In genomic region chr10:68471586-68472408, GRCh38 we compare ENCODE assay signal across 1 cellular context.
A peak's percentile ranks its signal among the peaks of the same experiment; 100 is the strongest.
TF ChIP-seq lines count a peak whose summit lies in the region.

Gene DNA2, minus strand, starts transcription at chr10:68471973. Its CDS starts 109 bp downstream, at chr10:68471864.

TF ChIP-seq in HEK293, 187 proteins besides CTCF, POLR2A, EP300 and RAD21 (continued from another document and continues in another):
- TF ChIP-seq ZNF398 (tag by site-specific recombination; IDR thresholded peaks at IDR 0.05), result peak; percentile 59
- no peak for TF ChIP-seq ZNF23 (tag by site-specific recombination; IDR thresholded peaks at IDR 0.05; ENCODE audit: borderline replicate concordance)
- TF ChIP-seq ZBTB48 (tag by site-specific recombination; IDR thresholded peaks at IDR 0.05), result peak; percentile 98
- peak; percentile 79; the same call in 1 of the 2 replicates for TF ChIP-seq ZXDB (tag by site-specific recombination; IDR thresholded peaks at IDR 0.05)
- no peak for TF ChIP-seq ZNF426 (tag by site-specific recombination; IDR thresholded peaks at IDR 0.05)
- TF ChIP-seq ZNF629 (tag by site-specific recombination; IDR thresholded peaks at IDR 0.05), result peak; percentile 73
- peak; percentile 75; the same call in 1 of the 2 replicates for TF ChIP-seq ZBTB6 (tag by site-specific recombination; IDR thresholded peaks at IDR 0.05)
- peak; percentile 78 for TF ChIP-seq PRDM10 (tag by site-specific recombination; IDR thresholded peaks at IDR 0.05)
- peak; percentile 57; the same call in 1 of the 2 replicates for TF ChIP-seq MZF1 (tag by site-specific recombination; IDR thresholded peaks at IDR 0.05; ENCODE audit: borderline replicate concordance)
- TF ChIP-seq ZNF600 (tag by site-specific recombination; IDR thresholded peaks at IDR 0.05), result peak; percentile 90
- no peak for TF ChIP-seq ZNF155 (tag by site-specific recombination; IDR thresholded peaks at IDR 0.05)
- 0 out of 2 replicates have a peak, but pooled peaks have one; percentile 45 for TF ChIP-seq BCL11A (tag by site-specific recombination; IDR thresholded peaks at IDR 0.05; ENCODE audit: low read depth)
- peak; percentile 67; the same call in 1 of the 2 replicates for TF ChIP-seq ZBTB10 (tag by site-specific recombination; IDR thresholded peaks at IDR 0.05)
- TF ChIP-seq ZSCAN30 (tag by site-specific recombination; IDR thresholded peaks at IDR 0.05), result peak; percentile 49; the same call in 1 of the 2 replicates
- TF ChIP-seq SP2 (tag by site-specific recombination; IDR thresholded peaks at IDR 0.05), result peak; percentile 73
- TF ChIP-seq ZNF24 (tag by site-specific recombination; IDR thresholded peaks at IDR 0.05), result peak; percentile 82
- peak; percentile 69 for TF ChIP-seq ZNF341 (tag by site-specific recombination; IDR thresholded peaks at IDR 0.05; ENCODE audit: low read depth)
- TF ChIP-seq PATZ1 (tag by site-specific recombination; IDR thresholded peaks at IDR 0.05), result peak; percentile 94
- TF ChIP-seq ZNF645 (tag by site-specific recombination; IDR thresholded peaks at IDR 0.05), result no peak
- peak; percentile 100 for TF ChIP-seq ZNF394 (tag by site-specific recombination; IDR thresholded peaks at IDR 0.05; ENCODE audit: borderline replicate concordance)
- TF ChIP-seq IKZF3 (tag by site-specific recombination; IDR thresholded peaks at IDR 0.05), result peak; percentile 46; the same call in 1 of the 2 replicates
- TF ChIP-seq ZNF138 (tag by site-specific recombination; IDR thresholded peaks at IDR 0.05; ENCODE audit: borderline replicate concordance), result no peak
- no peak for TF ChIP-seq RBAK (tag by site-specific recombination; IDR thresholded peaks at IDR 0.05)
- peak; percentile 98 for TF ChIP-seq ZBTB20 (tag by site-specific recombination; IDR thresholded peaks at IDR 0.05)
- TF ChIP-seq WT1 (tag by site-specific recombination; IDR thresholded peaks at IDR 0.05), result peak; percentile 53
- no peak for TF ChIP-seq GLI2 (tag by site-specific recombination; IDR thresholded peaks at IDR 0.05; ENCODE audit: borderline replicate concordance, low read depth)
- 0 out of 2 replicates have a peak, but pooled peaks have one; percentile 68 for TF ChIP-seq ZFP69B (tag by site-specific recombination; IDR thresholded peaks at IDR 0.05)
- peak; percentile 95 for TF ChIP-seq ZBTB17 (tag by site-specific recombination; IDR thresholded peaks at IDR 0.05)
- TF ChIP-seq PRDM1 (tag by site-specific recombination; IDR thresholded peaks at IDR 0.05), result peak; percentile 41
- TF ChIP-seq ZNF501 (tag by site-specific recombination; IDR thresholded peaks at IDR 0.05), result peak; percentile 88
- peak; percentile 72; the same call in 1 of the 2 replicates for TF ChIP-seq ZNF391 (tag by site-specific recombination; IDR thresholded peaks at IDR 0.05; ENCODE audit: borderline replicate concordance, low read depth)
- no peak for TF ChIP-seq ZNF175 (tag by site-specific recombination; IDR thresholded peaks at IDR 0.05)
- peak; percentile 80 for TF ChIP-seq ZBTB26 (tag by site-specific recombination; optimal IDR thresholded peaks at IDR 0.05)
- TF ChIP-seq ZNF18 (tag by site-specific recombination; IDR thresholded peaks at IDR 0.05), result peak; percentile 97
- TF ChIP-seq ZNF843 (tag by site-specific recombination; IDR thresholded peaks at IDR 0.05), result 0 out of 2 replicates have a peak, but pooled peaks have one; percentile 28
- peak; percentile 75; the same call in 1 of the 2 replicates for TF ChIP-seq ZEB2 (tag by site-specific recombination; IDR thresholded peaks at IDR 0.05)
- TF ChIP-seq TSHZ1 (tag by site-specific recombination; IDR thresholded peaks at IDR 0.05; ENCODE audit: borderline replicate concordance), result no peak
- TF ChIP-seq ZNF549 (tag by site-specific recombination; IDR thresholded peaks at IDR 0.05), result no peak
- TF ChIP-seq ZNF837 (tag by site-specific recombination; IDR thresholded peaks at IDR 0.05), result no peak
- 0 out of 2 replicates have a peak, but pooled peaks have one; percentile 20 for TF ChIP-seq EGR2 (tag by site-specific recombination; IDR thresholded peaks at IDR 0.05; ENCODE audit: low read depth)
- peak; percentile 66 for TF ChIP-seq GLIS1 (tag by site-specific recombination; IDR thresholded peaks at IDR 0.05)
- no peak for TF ChIP-seq ZNF37A (tag by site-specific recombination; IDR thresholded peaks at IDR 0.05)
